14 cellular contexts compared by ENCODE assay signal in the genomic region with DNA sequence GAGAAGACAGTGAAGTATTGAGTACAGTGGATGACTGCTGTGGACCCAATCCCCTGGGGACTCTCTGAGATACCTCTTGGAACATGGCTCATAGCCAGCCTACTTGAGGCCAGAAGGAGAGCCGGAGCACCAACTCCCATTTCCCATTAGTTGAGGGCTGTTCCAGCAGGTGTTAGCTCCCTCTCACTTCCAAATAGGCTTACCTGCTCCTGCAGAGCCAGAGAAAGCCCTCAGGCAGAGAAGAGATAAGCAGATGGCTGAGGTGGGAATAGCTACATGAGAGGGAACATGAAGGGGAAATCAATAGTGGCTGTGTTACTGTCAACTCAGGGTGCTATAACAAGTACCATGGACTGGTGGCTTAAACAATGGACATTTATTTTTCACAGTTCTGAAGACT. TPM values are rescaled to one million over a fixed set of nuclear protein-coding genes. Genes with fewer than 3 reads are reported as not detected.
"Had no signal": no experiment of that assay in that cellular context is flagged by ENCODE, and none has a peak within 500 bp of the region (broad histone marks: within the 10 kb centered on the region; RNA-seq: fewer than 3 reads in every experiment).

No MANE protein-coding gene starts in this region.

- ATAC-seq: activated CD8-positive, alpha-beta T cell treated with anti-CD3 and anti-CD28 coated beads, Interleukin-2, amount 10 ng/mL, durations not matched to agents 7 days and 5 days; activated naive CD8-positive, alpha-beta T cell treated with anti-CD3 and anti-CD28 coated beads, Interleukin-2, amount 50 U/mL, for 24 hours; esophagus mucosa; lower lobe of right lung had no signal

- H3K4me2 ChIP-seq: neural progenitor cell had no signal

- H2AFZ ChIP-seq: neural progenitor cell had no signal

- H3K27ac ChIP-seq: ascending aorta, dorsolateral prefrontal cortex, lower lobe of right lung, neural progenitor cell, skin epidermis, uterus had no signal

- H3K4me3 ChIP-seq: ascending aorta, dorsolateral prefrontal cortex, lower lobe of right lung, neural progenitor cell, skin epidermis, uterus had no signal

- H3K4me1 ChIP-seq: ascending aorta, lower lobe of right lung, neural progenitor cell had no signal

- DNase-seq: activated CD4-positive, alpha-beta T cell treated with anti-CD3 and anti-CD28 coated beads for 48 hours; activated CD8-positive, alpha-beta memory T cell treated with anti-CD3 and anti-CD28 coated beads, Interleukin-2, amount 50 U/mL, for 48 hours; activated CD8-positive, alpha-beta T cell treated with anti-CD3 and anti-CD28 coated beads, Interleukin-2, amount 10 ng/mL, durations not matched to agents 7 days and 5 days; activated naive CD8-positive, alpha-beta T cell treated with anti-CD3 and anti-CD28 coated beads, Interleukin-2, amount 50 U/mL, for 24 hours; dorsolateral prefrontal cortex; lower lobe of right lung; midbrain; retina; uterus had no signal

- H3K9me3 ChIP-seq: ascending aorta, lower lobe of right lung, uterus had no signal

- H3K36me3 ChIP-seq: ascending aorta, lower lobe of right lung, neural progenitor cell, uterus had no signal

- H3K9ac ChIP-seq: neural progenitor cell had no signal

- H3K27me3 ChIP-seq: ascending aorta had no signal

RNA-seq across cellular contexts. Expression of gene CCK, which starts 4.6 kb away (rescaled TPM):
- total RNA-seq: activated CD8-positive, alpha-beta T cell treated with anti-CD3 and anti-CD28 coated beads, Interleukin-2, amount 10 ng/mL, durations not matched to agents 7 days and 5 days; ascending aorta; chondrocyte; lower lobe of right lung; uterus had no signal
